Comparison of ENCODE assay signal across 14 cellular contexts in genomic region chr11:122045181-122045586, GRCh38.
DNase-seq lines count a peak whose midpoint lies in the region; ATAC-seq, FAIRE-seq and TF ChIP-seq lines count a peak whose summit lies in the region.
"Had no signal": no experiment of that assay in that cellular context is flagged by ENCODE, and none has a peak within 500 bp of the region (broad histone marks: within the 10 kb centered on the region; RNA-seq: fewer than 3 reads in every experiment).

No MANE protein-coding gene starts in this region.

- intact Hi-C loops in CD4-positive, alpha-beta T cell (cut with DNase I, micrococcal nuclease), result no loop called here
- intact Hi-C loops in kidney (cut with DNase I), result no loop called here

- peaks cover 42% of the 10 kb centered on the region for H3K4me1 ChIP-seq in RWPE2 (ENCODE audit: insufficient read depth, poor library complexity, severe bottlenecking)
- no peaks in the 10 kb centered on the region for H3K4me1 ChIP-seq in kidney (ENCODE audit: control insufficient read depth in 1 of 2, insufficient read depth in 1 of 2, low read depth in 1 of 2, low read length in 2 of 2)
- H3K4me1 ChIP-seq: HAP-1 had no signal

- H3K9me3 ChIP-seq in RWPE2 (ENCODE audit: severe bottlenecking), result no peaks in the 10 kb centered on the region
- H3K9me3 ChIP-seq in CD4-positive, alpha-beta T cell (ENCODE audit: control insufficient read depth, low read length), result no peaks in the 10 kb centered on the region
- H3K9me3 ChIP-seq in kidney (ENCODE audit: control insufficient read depth in 1 of 2, low read length in 2 of 2), result no peaks in the 10 kb centered on the region
- H3K9me3 ChIP-seq: HAP-1 had no signal

- H3K27me3 Mint-ChIP-seq in osteocyte (ENCODE audit: unreplicated experiment), result no peaks in the 10 kb centered on the region
- H3K27me3 Mint-ChIP-seq in CD4-positive, alpha-beta T cell, result peaks cover 21% of the 10 kb centered on the region

- H3K27ac ChIP-seq in RWPE2 (ENCODE audit: poor library complexity, severe bottlenecking) (peak overlapping the region; percentile 94), kidney (ENCODE audit: low read depth in 2 of 2, low read length in 2 of 2) (no peak overlapping the region)
- H3K27ac ChIP-seq in CD4-positive, alpha-beta T cell (ENCODE audit: low read depth, low read length), result no peak overlapping the region

- peak; percentile 93 for DNase-seq in EL
- DNase-seq in RWPE2 (ENCODE audit: low spot score), result no peak
- DNase-seq in osteocyte (ENCODE audit: extremely low spot score, unreplicated experiment), result no peak
- no peak for DNase-seq in CD4-positive, alpha-beta T cell
- DNase-seq in DMS53 treated with DMSO at 0.1 percent for 48 hours (lab: John Stamatoyannopoulos, UW; ENCODE audit: unreplicated experiment), result no peak
- DNase-seq in left lobe of liver (ENCODE audit: low spot score), result no peak
- DNase-seq in kidney, result no peak
- DNase-seq: NCI-H2029 treated with DMSO at 0.1 percent for 48 hours, nephron progenitor cell had no signal

- peaks cover 2% of the 10 kb centered on the region for H3K36me3 Mint-ChIP-seq in osteocyte (ENCODE audit: unreplicated experiment)
- no peaks in the 10 kb centered on the region for H3K36me3 Mint-ChIP-seq in CD4-positive, alpha-beta T cell (ENCODE audit: low read depth)
- H3K36me3 Mint-ChIP-seq: activated naive CD4-positive, alpha-beta T cell treated with anti-CD3 and anti-CD28 coated beads, Interleukin-2, amount 50 U/mL, for 72 hours had no signal

- TF ChIP-seq CTCF in RWPE2 (IDR thresholded peaks at IDR 0.05; ENCODE audit: poor library complexity, severe bottlenecking) (no peak), osteocyte (IDR thresholded peaks at IDR 0.05) (no peak), kidney (IDR thresholded peaks at IDR 0.05; ENCODE audit: borderline replicate concordance, extremely low read depth, insufficient read depth) (no peak)
- no peak for TF ChIP-seq CTCF in CD4-positive, alpha-beta T cell (IDR thresholded peaks at IDR 0.05)

- ATAC-seq in RWPE2 (ENCODE audit: low read depth) (peak; percentile 84), esophagus mucosa (peak; percentile 93), left lobe of liver (no peak)
- no peak for ATAC-seq in CD4-positive, alpha-beta T cell (ENCODE audit: poor library complexity)
- ATAC-seq: activated naive CD4-positive, alpha-beta T cell treated with anti-CD3 and anti-CD28 coated beads, Interleukin-2, amount 50 U/mL, for 72 hours; GM12878 had no signal

- H3K4me3 ChIP-seq in RWPE2 (ENCODE audit: severe bottlenecking), result no peak overlapping the region
- H3K4me3 ChIP-seq in kidney (ENCODE audit: low read length in 2 of 2), result no peak overlapping the region
- H3K4me3 ChIP-seq: GM12878, HAP-1 had no signal

- FAIRE-seq in kidney (lab: Jason Lieb, UNC), result no peak
- FAIRE-seq: GM12878 had no signal

- no peak overlapping the region for H3K9ac ChIP-seq in kidney (ENCODE audit: low read length in 2 of 2)

- H3K27ac Mint-ChIP-seq in osteocyte (ENCODE audit: unreplicated experiment), result peak overlapping the region; percentile 31
- H3K27ac Mint-ChIP-seq in CD4-positive, alpha-beta T cell, result no peak overlapping the region
- H3K27ac Mint-ChIP-seq: activated naive CD4-positive, alpha-beta T cell treated with anti-CD3 and anti-CD28 coated beads, Interleukin-2, amount 50 U/mL, for 72 hours; nephron progenitor cell; T-helper 2 cell treated with Interferon-gamma antibody and Interleukin-4, amounts not matched to agents 5 μg/mL and 100 μg/mL, for 36 hours had no signal

- no peaks in the 10 kb centered on the region for H3K27me3 ChIP-seq in RWPE2 (ENCODE audit: insufficient read depth, poor library complexity, severe bottlenecking)
- H3K27me3 ChIP-seq in CD4-positive, alpha-beta T cell (ENCODE audit: control insufficient read depth, insufficient read depth, low read length), result no peaks in the 10 kb centered on the region

- POLR2A ChIA-PET in CD4-positive, alpha-beta T cell (lab: Charles Lee), result no interaction called here

- no peak overlapping the region for H3K4me3 Mint-ChIP-seq in osteocyte (ENCODE audit: unreplicated experiment)
- H3K4me3 Mint-ChIP-seq in CD4-positive, alpha-beta T cell, result no peak overlapping the region
- H3K4me3 Mint-ChIP-seq: nephron progenitor cell; T-helper 2 cell treated with Interferon-gamma antibody and Interleukin-4, amounts not matched to agents 5 μg/mL and 100 μg/mL, for 36 hours had no signal

- peaks cover 10% of the 10 kb centered on the region for H3K4me1 Mint-ChIP-seq in osteocyte (ENCODE audit: unreplicated experiment)
- H3K4me1 Mint-ChIP-seq in CD4-positive, alpha-beta T cell (ENCODE audit: low read depth), result no peaks in the 10 kb centered on the region
- H3K4me1 Mint-ChIP-seq: nephron progenitor cell had no signal

- H3K36me3 ChIP-seq in RWPE2 (ENCODE audit: low read depth), result no peaks in the 10 kb centered on the region
- no peaks in the 10 kb centered on the region for H3K36me3 ChIP-seq in kidney (ENCODE audit: control insufficient read depth in 1 of 2, insufficient read depth in 2 of 2, low read length in 2 of 2)
- H3K36me3 ChIP-seq: HAP-1 had no signal

- peaks cover 4% of the 10 kb centered on the region for H3K9me3 Mint-ChIP-seq in osteocyte (ENCODE audit: unreplicated experiment)
- H3K9me3 Mint-ChIP-seq in CD4-positive, alpha-beta T cell, result no peaks in the 10 kb centered on the region
- H3K9me3 Mint-ChIP-seq: T-helper 2 cell treated with Interferon-gamma antibody and Interleukin-4, amounts not matched to agents 5 μg/mL and 100 μg/mL, for 36 hours had no signal

- CTCF ChIA-PET in CD4-positive, alpha-beta T cell (lab: Charles Lee), result no interaction called here

Comparison
In these comparisons a context has a peak if more than half of its experiments do, and no peak if none do; other contexts are left out.
1. ATAC-seq: peak in RWPE2 (single experiment) and esophagus mucosa (single experiment); none in CD4-positive, alpha-beta T cell (single experiment) and left lobe of liver (single experiment).